Comparison of ENCODE assay signal across 23 cellular contexts in genomic region chr2:211329421-211329820, GRCh38.
DNase-seq lines count a peak whose midpoint lies in the region; ATAC-seq, FAIRE-seq and TF ChIP-seq lines count a peak whose summit lies in the region.
"Had no signal": no experiment of that assay in that cellular context is flagged by ENCODE, and none has a peak within 500 bp of the region (broad histone marks: within the 10 kb centered on the region; RNA-seq: fewer than 3 reads in every experiment).

No MANE protein-coding gene starts in this region.

- TF ChIP-seq EP300 in HepG2 (IDR thresholded peaks at IDR 0.05; ENCODE audit: low read depth in 2 of 2, low read length in 2 of 2) (no peak), HepG2 (CRISPR knock-in tag; IDR thresholded peaks at IDR 0.05; ENCODE audit: borderline replicate concordance) (no peak)

- DNase-seq in HepG2 (ENCODE audit: low spot score) (no peak), right lobe of liver (no peak), SK-N-MC (ENCODE audit: low read depth, low spot score) (peak; percentile 12), kidney epithelial cell (ENCODE audit: low read depth) (peak; percentile 28), GM03348 (ENCODE audit: low spot score) (no peak)
- DNase-seq in NK-92 treated with Interleukin-12 subunit alpha and Interleukin-12 subunit beta, amount 100 ng/mL, for 24 hours (lab: John Stamatoyannopoulos, UW), result no peak
- DNase-seq: CD8-positive, alpha-beta memory T cell; DND-41; GDM1; KG1; MG63; NCI-H1417 treated with DMSO at 0.1 percent for 48 hours; NCI-H2029 treated with DMSO at 0.1 percent for 48 hours; NCI-H510A; NCI-H774; Peyer's patch; SHP77 treated with DMSO at 0.1 percent for 48 hours had no signal

- 30% methylated on average over 4 of the region's 4 CpGs for WGBS in HepG2 (ENCODE audit: low lambda C conversion rate)
- WGBS in right lobe of liver (ENCODE audit: insufficient coverage, low coverage, low lambda C conversion rate, missing lambda C conversion rate), result 73% methylated on average over 4 of the region's 4 CpGs

- CTCF ChIA-PET in HepG2 (lab: Yijun Ruan, JAX; ENCODE audit: low intra/inter-chr PET ratio, low total read pairs), result no interaction called here

- H4K20me1 ChIP-seq in HepG2 (ENCODE audit: insufficient read depth, low read length), result no peaks in the 10 kb centered on the region
- H4K20me1 ChIP-seq: BLaER1 treated with 17β-estradiol and CSF1 and Interleukin-3, amounts not matched to agents 10 nM and 100 nM had no signal

- POLR2A ChIA-PET in HepG2 (lab: Yijun Ruan, JAX), result no interaction called here

- H3K9ac ChIP-seq in HepG2 (ENCODE audit: insufficient read depth, low read depth, low read length), result no peak overlapping the region
- H3K9ac ChIP-seq in SK-N-MC (ENCODE audit: insufficient read length), result no peak overlapping the region
- H3K9ac ChIP-seq: BLaER1 treated with 17β-estradiol and CSF1 and Interleukin-3, amounts not matched to agents 10 nM and 100 nM had no signal

- in situ Hi-C loops in HepG2 (cut with HindIII; ENCODE audit: extremely low pct_ligation_motif_present, low pct_unique_long_range_greater_than_20kb), result no loop called here

- TF ChIP-seq POLR2A in HepG2 (IDR thresholded peaks at IDR 0.05; ENCODE audit: insufficient read depth in 1 of 2, low read depth in 2 of 2, low read length in 2 of 2), result no peak
- TF ChIP-seq POLR2A in right lobe of liver (IDR thresholded peaks at IDR 0.05), result no peak

- FAIRE-seq in HepG2 (lab: Jason Lieb, UNC), result no peak
- FAIRE-seq: GM12891, GM18507 had no signal

- no peak overlapping the region for H2AFZ ChIP-seq in HepG2 (ENCODE audit: low read length)

- no peak overlapping the region for H3K27ac ChIP-seq in HepG2 (ENCODE audit: extremely low read length, insufficient read depth, low read length)
- no peak overlapping the region for H3K27ac ChIP-seq in right lobe of liver
- no peak overlapping the region for H3K27ac ChIP-seq in SK-N-MC
- H3K27ac ChIP-seq: BLaER1 treated with 17β-estradiol and CSF1 and Interleukin-3, amounts not matched to agents 10 nM and 100 nM; Peyer's patch had no signal

- intact Hi-C loops in HepG2 (cut with micrococcal nuclease; ENCODE audit: unreplicated experiment), result no loop called here
- intact Hi-C loops in right lobe of liver (cut with DNase I), result no loop called here

- no TSS peak for BruUV-seq in HepG2 (replicated peaks; lab: Mats Ljungman, UMichigan)

- H3K36me3 ChIP-seq in HepG2 (replicated peaks in 1 of 2; ENCODE audit: control insufficient read depth in 1 of 2, insufficient read depth in 2 of 2, low read length in 2 of 2) (no peaks in the 10 kb centered on the region), right lobe of liver (no peaks in the 10 kb centered on the region), SK-N-MC (ENCODE audit: insufficient read depth, low read length) (no peaks in the 10 kb centered on the region), kidney epithelial cell (ENCODE audit: control insufficient read depth, insufficient read depth, low read length) (no peaks in the 10 kb centered on the region)
- H3K36me3 ChIP-seq: BLaER1 treated with 17β-estradiol and CSF1 and Interleukin-3, amounts not matched to agents 10 nM and 100 nM; MG63; Peyer's patch had no signal

- H3K4me1 ChIP-seq in HepG2 (ENCODE audit: insufficient read depth, low read length) (no peaks in the 10 kb centered on the region), right lobe of liver (no peaks in the 10 kb centered on the region)
- H3K4me1 ChIP-seq: Peyer's patch had no signal

- TF ChIP-seq CTCF in HepG2 (CRISPR knock-in tag; IDR thresholded peaks at IDR 0.05) (no peak), right lobe of liver (IDR thresholded peaks at IDR 0.05) (no peak), kidney epithelial cell (IDR thresholded peaks at IDR 0.05; ENCODE audit: insufficient read depth, low read length, poor library complexity, severe bottlenecking) (no peak)

- ATAC-seq in HepG2, result no peak
- ATAC-seq in right lobe of liver, result no peak
- ATAC-seq in HG02938 (IDR thresholded peaks at IDR 0.05; ENCODE audit: unreplicated experiment), result no peak
- ATAC-seq in HG02571 (IDR thresholded peaks at IDR 0.05; ENCODE audit: unreplicated experiment), result no peak
- ATAC-seq: HCT116 had no signal

- no peaks in the 10 kb centered on the region for H3K79me2 ChIP-seq in HepG2 (ENCODE audit: insufficient read depth, low read length)

- H3K4me3 ChIP-seq in HepG2 (replicated peaks in 1 of 3; ENCODE audit: insufficient read depth in 1 of 3, low read depth in 2 of 3, low read length in 3 of 3), result no peak overlapping the region
- no peak overlapping the region for H3K4me3 ChIP-seq in right lobe of liver
- H3K4me3 ChIP-seq in SK-N-MC, result no peak overlapping the region
- no peak overlapping the region for H3K4me3 ChIP-seq in kidney epithelial cell (ENCODE audit: low read depth, low read length)
- H3K4me3 ChIP-seq: BLaER1 treated with 17β-estradiol and CSF1 and Interleukin-3, amounts not matched to agents 10 nM and 100 nM; MG63; Peyer's patch had no signal

- H3K9me3 ChIP-seq in HepG2 (ENCODE audit: low read length) (no peaks in the 10 kb centered on the region), right lobe of liver (no peaks in the 10 kb centered on the region), SK-N-MC (ENCODE audit: low read depth, low read length) (no peaks in the 10 kb centered on the region)
- H3K9me3 ChIP-seq: BLaER1 treated with 17β-estradiol and CSF1 and Interleukin-3, amounts not matched to agents 10 nM and 100 nM; MG63; Peyer's patch had no signal

- H3K27me3 ChIP-seq in HepG2 (ENCODE audit: control insufficient read depth in 1 of 2, insufficient read depth in 2 of 2, low read length in 2 of 2), result no peaks in the 10 kb centered on the region
- no peaks in the 10 kb centered on the region for H3K27me3 ChIP-seq in right lobe of liver
- H3K27me3 ChIP-seq in kidney epithelial cell (ENCODE audit: control insufficient read depth, insufficient read depth, low read length), result no peaks in the 10 kb centered on the region
- H3K27me3 ChIP-seq: BLaER1 treated with 17β-estradiol and CSF1 and Interleukin-3, amounts not matched to agents 10 nM and 100 nM; MG63; Peyer's patch had no signal

- no peak for TF ChIP-seq RAD21 in HepG2 (CRISPR knock-in tag; IDR thresholded peaks at IDR 0.05)

- no peak overlapping the region for H3K4me2 ChIP-seq in HepG2 (ENCODE audit: low read depth, low read length)
- H3K4me2 ChIP-seq: BLaER1 treated with 17β-estradiol and CSF1 and Interleukin-3, amounts not matched to agents 10 nM and 100 nM had no signal

TF ChIP-seq in HepG2, 621 proteins besides CTCF, POLR2A, EP300 and RAD21:
- TF ChIP-seq DDIT3 (CRISPR knock-in tag; IDR thresholded peaks at IDR 0.05) (no peak), CEBPB (IDR thresholded peaks at IDR 0.05; ENCODE audit: borderline replicate concordance, low read depth, low read length) (peak; percentile 52), ZNF512 (CRISPR knock-in tag; IDR thresholded peaks at IDR 0.05) (no peak)

Comparison
In these comparisons a context has a peak if more than half of its experiments do, and no peak if none do; other contexts are left out.
1. DNase-seq: peak in SK-N-MC (single experiment) and kidney epithelial cell (single experiment); none in HepG2 (single experiment), right lobe of liver (0 of 3), NK-92 treated with Interleukin-12 subunit alpha and Interleukin-12 subunit beta, amount 100 ng/mL, for 24 hours (single experiment) and GM03348 (single experiment).